8 cellular contexts compared by ENCODE assay signal in genomic region chr9:113187935-113188595, GRCh38. TPM values are rescaled to one million over a fixed set of nuclear protein-coding genes. Genes with fewer than 3 reads are reported as not detected.
DNase-seq lines count a peak whose midpoint lies in the region; ATAC-seq and TF ChIP-seq lines count a peak whose summit lies in the region.

No MANE protein-coding gene starts in this region.

- H3K4me3 ChIP-seq in lower leg skin (ENCODE audit: low read depth, poor library complexity, severe bottlenecking) (no peak overlapping the region), vagina (no peak overlapping the region)

- intact Hi-C loops in Right ventricle myocardium inferior (cut with DNase I), result loop anchor here (1.0 kb wide), 1 partner anchor 21 kb away; no protein-coding TSS in a partner anchor
- intact Hi-C loops in cardiac septum (cut with DNase I), result no loop called here
- intact Hi-C loops in lower leg skin (cut with DNase I; ENCODE audit: low total_unique reads), result no loop called here
- intact Hi-C loops in vagina (cut with DNase I), result no loop called here

- no peaks in the 10 kb centered on the region for H3K9me3 ChIP-seq in vagina

- peaks cover 10% of the 10 kb centered on the region for H3K4me1 ChIP-seq in vagina

- ATAC-seq in Right ventricle myocardium inferior (peak; percentile 82), HG02973 (IDR thresholded peaks at IDR 0.05; ENCODE audit: unreplicated experiment) (no peak), GM19328 (IDR thresholded peaks at IDR 0.05; ENCODE audit: unreplicated experiment) (no peak)

- 68 to 69% methylated on average over 9 of the region's 9 CpGs for WGBS in lower leg skin, 2 donors

- TF ChIP-seq POLR2A in lower leg skin (IDR thresholded peaks at IDR 0.05) (no peak), vagina (IDR thresholded peaks at IDR 0.05) (no peak)

- DNase-seq in Right ventricle myocardium inferior (ENCODE audit: missing footprints), result peak; percentile 75
- no peak for DNase-seq in cardiac septum (ENCODE audit: low spot score)
- DNase-seq in caudate nucleus (lab: John Stamatoyannopoulos, UW), result peak in 33 of 61 donors; percentile 7 to 77 (median 30)
- peak; percentile 83 to 88 for DNase-seq in lower leg skin (ENCODE audit: low spot score in 2 of 2)
- DNase-seq in vagina (ENCODE audit: extremely low spot score in 2 of 2), result peak in 1 of 2 donors; percentile 90
- DNase-seq in COR-L47 (lab: John Stamatoyannopoulos, UW), result no peak

- H3K27ac ChIP-seq in caudate nucleus (ENCODE audit: low read depth, low read length), result peak overlapping the region; percentile 48
- peak overlapping the region; percentile 71 for H3K27ac ChIP-seq in vagina

- TF ChIP-seq CTCF in lower leg skin (IDR thresholded peaks at IDR 0.05), result no peak
- no peak for TF ChIP-seq CTCF in vagina (IDR thresholded peaks at IDR 0.05)

- peaks cover 6 to 72% of the 10 kb centered on the region in 2 donors for H3K36me3 ChIP-seq in vagina

- no peaks in the 10 kb centered on the region for H3K27me3 ChIP-seq in vagina

RNA-seq across cellular contexts. Expression of gene FKBP15, which starts 33.0 kb away (rescaled TPM):
- total RNA-seq in Right ventricle myocardium inferior, result 19.4 TPM
- total RNA-seq in cardiac septum, result 17.9 TPM
- total RNA-seq in lower leg skin, result 10 to 100 TPM; 27.7 to 33.3 (median 30.3) TPM
- 28.7 TPM for total RNA-seq in vagina

RNA-seq across cellular contexts. Expression of gene SLC31A1, which starts 33.3 kb away (rescaled TPM):
- total RNA-seq in Right ventricle myocardium inferior, result 12.0 TPM
- 9.6 TPM for total RNA-seq in cardiac septum
- total RNA-seq in lower leg skin, result 10 to 100 TPM; 22.9 to 45.0 (median 33.9) TPM
- total RNA-seq in vagina, result 9.3 TPM

RNA-seq across cellular contexts. Expression of gene SLC31A2, which starts 37.3 kb away (rescaled TPM):
- 14.6 TPM for total RNA-seq in Right ventricle myocardium inferior
- 4.7 TPM for total RNA-seq in cardiac septum
- 100 to 1,000 TPM in 2 of 4 donors, 10 to 100 TPM in 2; 82.4 to 128 (median 99.2) TPM for total RNA-seq in lower leg skin
- total RNA-seq in vagina, result 11.5 TPM

Comparison
In these comparisons a context has a peak if more than half of its experiments do, and no peak if none do; other contexts are left out.
1. DNase-seq: peak in Right ventricle myocardium inferior (single experiment), caudate nucleus (33 of 61) and lower leg skin (2 of 2); none in cardiac septum (single experiment) and COR-L47 (single experiment).